1 cellular context compared by ENCODE assay signal in the genomic region with DNA sequence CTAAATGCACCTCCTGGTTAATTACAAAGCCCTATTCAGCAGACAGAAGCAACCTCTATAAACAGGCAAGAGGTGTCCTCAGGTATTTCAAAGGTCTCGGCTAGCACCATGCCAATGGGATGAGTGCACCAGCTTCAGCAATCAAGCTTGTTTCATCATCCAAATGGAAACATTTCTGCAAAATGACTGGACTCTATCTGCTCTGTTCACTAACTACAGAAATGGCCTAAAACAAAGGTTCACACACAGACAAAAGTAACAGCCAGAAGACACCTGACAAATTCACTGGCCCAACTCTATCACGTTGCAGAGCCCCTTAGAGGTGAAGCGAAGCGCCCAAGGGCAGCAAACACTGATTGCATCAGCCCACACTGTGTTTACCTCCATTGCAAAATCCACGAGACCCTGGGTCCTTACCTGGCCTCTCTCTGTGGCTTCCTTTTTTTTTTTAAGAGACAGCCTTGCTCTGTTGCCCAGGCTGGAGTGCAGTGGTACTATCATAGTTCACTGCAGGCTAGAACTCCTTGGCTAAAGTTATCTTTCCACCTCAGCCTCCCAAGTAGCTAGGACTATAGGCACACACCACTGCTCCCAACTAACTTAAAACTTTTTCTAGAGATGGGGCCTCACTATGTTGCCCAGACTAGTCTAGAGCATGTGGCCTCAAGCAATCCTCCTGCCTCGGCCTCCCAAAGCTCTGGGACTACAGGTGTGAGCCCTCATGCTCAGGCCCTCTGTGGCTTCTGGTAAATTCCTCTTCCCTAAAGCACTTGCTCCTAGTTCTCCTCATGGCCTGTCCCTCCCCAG.
TF ChIP-seq lines count a peak whose summit lies in the region.

No MANE protein-coding gene starts in this region.

TF ChIP-seq in HepG2, 621 proteins besides CTCF, POLR2A, EP300 and RAD21 (continued from another document and continues in another):
- TF ChIP-seq, protein P1, sequence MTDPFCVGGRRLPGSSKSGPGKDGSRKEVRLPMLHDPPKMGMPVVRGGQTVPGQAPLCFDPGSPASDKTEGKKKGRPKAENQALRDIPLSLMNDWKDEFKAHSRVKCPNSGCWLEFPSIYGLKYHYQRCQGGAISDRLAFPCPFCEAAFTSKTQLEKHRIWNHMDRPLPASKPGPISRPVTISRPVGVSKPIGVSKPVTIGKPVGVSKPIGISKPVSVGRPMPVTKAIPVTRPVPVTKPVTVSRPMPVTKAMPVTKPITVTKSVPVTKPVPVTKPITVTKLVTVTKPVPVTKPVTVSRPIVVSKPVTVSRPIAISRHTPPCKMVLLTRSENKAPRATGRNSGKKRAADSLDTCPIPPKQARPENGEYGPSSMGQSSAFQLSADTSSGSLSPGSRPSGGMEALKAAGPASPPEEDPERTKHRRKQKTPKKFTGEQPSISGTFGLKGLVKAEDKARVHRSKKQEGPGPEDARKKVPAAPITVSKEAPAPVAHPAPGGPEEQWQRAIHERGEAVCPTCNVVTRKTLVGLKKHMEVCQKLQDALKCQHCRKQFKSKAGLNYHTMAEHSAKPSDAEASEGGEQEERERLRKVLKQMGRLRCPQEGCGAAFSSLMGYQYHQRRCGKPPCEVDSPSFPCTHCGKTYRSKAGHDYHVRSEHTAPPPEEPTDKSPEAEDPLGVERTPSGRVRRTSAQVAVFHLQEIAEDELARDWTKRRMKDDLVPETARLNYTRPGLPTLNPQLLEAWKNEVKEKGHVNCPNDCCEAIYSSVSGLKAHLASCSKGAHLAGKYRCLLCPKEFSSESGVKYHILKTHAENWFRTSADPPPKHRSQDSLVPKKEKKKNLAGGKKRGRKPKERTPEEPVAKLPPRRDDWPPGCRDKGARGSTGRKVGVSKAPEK (CRISPR knock-in tag; IDR thresholded peaks at IDR 0.05; ENCODE audit: borderline replicate concordance): no peak
- TF ChIP-seq TCF7L2 (IDR thresholded peaks at IDR 0.05; ENCODE audit: low read depth, low read length): no peak
- peak; percentile 62; the same call in 1 of the 2 replicates for TF ChIP-seq RFXAP (CRISPR knock-in tag; IDR thresholded peaks at IDR 0.05; ENCODE audit: borderline replicate concordance)
- TF ChIP-seq FOSL2 (CRISPR knock-in tag; IDR thresholded peaks at IDR 0.05): peak; percentile 92
- TF ChIP-seq CENPT (CRISPR knock-in tag; IDR thresholded peaks at IDR 0.05; ENCODE audit: low read depth): no peak
- TF ChIP-seq, protein P2, sequence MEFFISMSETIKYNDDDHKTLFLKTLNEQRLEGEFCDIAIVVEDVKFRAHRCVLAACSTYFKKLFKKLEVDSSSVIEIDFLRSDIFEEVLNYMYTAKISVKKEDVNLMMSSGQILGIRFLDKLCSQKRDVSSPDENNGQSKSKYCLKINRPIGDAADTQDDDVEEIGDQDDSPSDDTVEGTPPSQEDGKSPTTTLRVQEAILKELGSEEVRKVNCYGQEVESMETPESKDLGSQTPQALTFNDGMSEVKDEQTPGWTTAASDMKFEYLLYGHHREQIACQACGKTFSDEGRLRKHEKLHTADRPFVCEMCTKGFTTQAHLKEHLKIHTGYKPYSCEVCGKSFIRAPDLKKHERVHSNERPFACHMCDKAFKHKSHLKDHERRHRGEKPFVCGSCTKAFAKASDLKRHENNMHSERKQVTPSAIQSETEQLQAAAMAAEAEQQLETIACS (CRISPR knock-in tag; IDR thresholded peaks at IDR 0.05): no peak
- no peak for TF ChIP-seq ZNF382 (CRISPR knock-in tag; IDR thresholded peaks at IDR 0.05; ENCODE audit: borderline replicate concordance)
- peak; percentile 82; the same call in 1 of the 2 replicates for TF ChIP-seq MIER2 (CRISPR knock-in tag; IDR thresholded peaks at IDR 0.05)
- TF ChIP-seq ZIK1 (CRISPR knock-in tag; IDR thresholded peaks at IDR 0.05; ENCODE audit: borderline replicate concordance, low read depth): no peak
- no peak for TF ChIP-seq ZNF282 (IDR thresholded peaks at IDR 0.05; ENCODE audit: partially characterized antibody)
- TF ChIP-seq, protein P3, sequence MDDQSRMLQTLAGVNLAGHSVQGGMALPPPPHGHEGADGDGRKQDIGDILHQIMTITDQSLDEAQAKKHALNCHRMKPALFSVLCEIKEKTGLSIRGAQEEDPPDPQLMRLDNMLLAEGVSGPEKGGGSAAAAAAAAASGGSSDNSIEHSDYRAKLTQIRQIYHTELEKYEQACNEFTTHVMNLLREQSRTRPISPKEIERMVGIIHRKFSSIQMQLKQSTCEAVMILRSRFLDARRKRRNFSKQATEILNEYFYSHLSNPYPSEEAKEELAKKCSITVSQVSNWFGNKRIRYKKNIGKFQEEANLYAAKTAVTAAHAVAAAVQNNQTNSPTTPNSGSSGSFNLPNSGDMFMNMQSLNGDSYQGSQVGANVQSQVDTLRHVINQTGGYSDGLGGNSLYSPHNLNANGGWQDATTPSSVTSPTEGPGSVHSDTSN (CRISPR knock-in tag; IDR thresholded peaks at IDR 0.05; ENCODE audit: borderline replicate concordance): no peak
- TF ChIP-seq, protein P4, sequence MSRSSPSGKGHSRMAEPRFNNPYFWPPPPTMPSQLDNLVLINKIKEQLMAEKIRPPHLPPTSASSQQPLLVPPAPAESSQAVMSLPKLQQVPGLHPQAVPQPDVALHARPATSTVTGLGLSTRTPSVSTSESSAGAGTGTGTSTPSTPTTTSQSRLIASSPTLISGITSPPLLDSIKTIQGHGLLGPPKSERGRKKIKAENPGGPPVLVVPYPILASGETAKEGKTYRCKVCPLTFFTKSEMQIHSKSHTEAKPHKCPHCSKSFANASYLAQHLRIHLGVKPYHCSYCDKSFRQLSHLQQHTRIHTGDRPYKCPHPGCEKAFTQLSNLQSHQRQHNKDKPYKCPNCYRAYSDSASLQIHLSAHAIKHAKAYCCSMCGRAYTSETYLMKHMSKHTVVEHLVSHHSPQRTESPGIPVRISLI (CRISPR knock-in tag; IDR thresholded peaks at IDR 0.05; ENCODE audit: borderline replicate concordance): peak; percentile 99
- no peak for TF ChIP-seq ZC3H4 (CRISPR knock-in tag; IDR thresholded peaks at IDR 0.05; ENCODE audit: borderline replicate concordance)
- TF ChIP-seq CREB1 (IDR thresholded peaks at IDR 0.05): no peak
- peak; percentile 53 for TF ChIP-seq CREB1 (CRISPR knock-in tag; IDR thresholded peaks at IDR 0.05)
- TF ChIP-seq STAT5B (CRISPR knock-in tag; IDR thresholded peaks at IDR 0.05): no peak
- TF ChIP-seq IRX3 (CRISPR knock-in tag; IDR thresholded peaks at IDR 0.05; ENCODE audit: borderline replicate concordance, low read depth): no peak
- no peak for TF ChIP-seq ZNF44 (CRISPR knock-in tag; IDR thresholded peaks at IDR 0.05)
- peak; percentile 99 for TF ChIP-seq FOXA3 (CRISPR knock-in tag; IDR thresholded peaks at IDR 0.05)
- TF ChIP-seq, protein P5, sequence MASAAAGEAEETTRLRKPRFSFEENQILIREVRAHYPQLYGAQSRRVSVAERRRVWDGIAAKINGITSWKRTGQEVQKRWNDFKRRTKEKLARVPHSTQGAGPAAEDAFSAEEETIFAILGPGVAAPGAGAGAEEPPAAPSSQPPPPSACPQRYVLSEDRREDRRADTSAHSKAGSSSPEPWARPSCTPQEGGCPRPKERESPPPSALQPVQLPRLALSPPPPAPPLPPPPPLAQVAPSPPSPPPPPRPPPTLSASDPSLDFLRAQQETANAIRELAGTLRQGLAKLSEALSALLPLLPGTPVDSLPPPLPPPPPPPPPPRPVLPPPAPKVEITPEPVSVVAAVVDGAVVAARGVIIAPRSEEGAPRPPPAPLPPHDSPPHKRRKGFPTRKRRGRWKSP (CRISPR knock-in tag; IDR thresholded peaks at IDR 0.05): peak; percentile 73; the same call in 1 of the 2 replicates
- TF ChIP-seq SIN3B (IDR thresholded peaks at IDR 0.05; ENCODE audit: low read length): no peak
- TF ChIP-seq JUND (CRISPR knock-in tag; IDR thresholded peaks at IDR 0.05): peak; percentile 70
- TF ChIP-seq, protein P6, sequence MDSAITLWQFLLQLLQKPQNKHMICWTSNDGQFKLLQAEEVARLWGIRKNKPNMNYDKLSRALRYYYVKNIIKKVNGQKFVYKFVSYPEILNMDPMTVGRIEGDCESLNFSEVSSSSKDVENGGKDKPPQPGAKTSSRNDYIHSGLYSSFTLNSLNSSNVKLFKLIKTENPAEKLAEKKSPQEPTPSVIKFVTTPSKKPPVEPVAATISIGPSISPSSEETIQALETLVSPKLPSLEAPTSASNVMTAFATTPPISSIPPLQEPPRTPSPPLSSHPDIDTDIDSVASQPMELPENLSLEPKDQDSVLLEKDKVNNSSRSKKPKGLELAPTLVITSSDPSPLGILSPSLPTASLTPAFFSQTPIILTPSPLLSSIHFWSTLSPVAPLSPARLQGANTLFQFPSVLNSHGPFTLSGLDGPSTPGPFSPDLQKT (CRISPR knock-in tag; IDR thresholded peaks at IDR 0.05; ENCODE audit: borderline replicate concordance): no peak
- peak; percentile 62; the same call in 1 of the 2 replicates for TF ChIP-seq ZBTB3 (CRISPR knock-in tag; IDR thresholded peaks at IDR 0.05; ENCODE audit: borderline replicate concordance, low read depth)
- TF ChIP-seq ZNF614 (CRISPR knock-in tag; IDR thresholded peaks at IDR 0.05; ENCODE audit: borderline replicate concordance): peak; percentile 75; the same call in 1 of the 2 replicates
- TF ChIP-seq, protein P7, sequence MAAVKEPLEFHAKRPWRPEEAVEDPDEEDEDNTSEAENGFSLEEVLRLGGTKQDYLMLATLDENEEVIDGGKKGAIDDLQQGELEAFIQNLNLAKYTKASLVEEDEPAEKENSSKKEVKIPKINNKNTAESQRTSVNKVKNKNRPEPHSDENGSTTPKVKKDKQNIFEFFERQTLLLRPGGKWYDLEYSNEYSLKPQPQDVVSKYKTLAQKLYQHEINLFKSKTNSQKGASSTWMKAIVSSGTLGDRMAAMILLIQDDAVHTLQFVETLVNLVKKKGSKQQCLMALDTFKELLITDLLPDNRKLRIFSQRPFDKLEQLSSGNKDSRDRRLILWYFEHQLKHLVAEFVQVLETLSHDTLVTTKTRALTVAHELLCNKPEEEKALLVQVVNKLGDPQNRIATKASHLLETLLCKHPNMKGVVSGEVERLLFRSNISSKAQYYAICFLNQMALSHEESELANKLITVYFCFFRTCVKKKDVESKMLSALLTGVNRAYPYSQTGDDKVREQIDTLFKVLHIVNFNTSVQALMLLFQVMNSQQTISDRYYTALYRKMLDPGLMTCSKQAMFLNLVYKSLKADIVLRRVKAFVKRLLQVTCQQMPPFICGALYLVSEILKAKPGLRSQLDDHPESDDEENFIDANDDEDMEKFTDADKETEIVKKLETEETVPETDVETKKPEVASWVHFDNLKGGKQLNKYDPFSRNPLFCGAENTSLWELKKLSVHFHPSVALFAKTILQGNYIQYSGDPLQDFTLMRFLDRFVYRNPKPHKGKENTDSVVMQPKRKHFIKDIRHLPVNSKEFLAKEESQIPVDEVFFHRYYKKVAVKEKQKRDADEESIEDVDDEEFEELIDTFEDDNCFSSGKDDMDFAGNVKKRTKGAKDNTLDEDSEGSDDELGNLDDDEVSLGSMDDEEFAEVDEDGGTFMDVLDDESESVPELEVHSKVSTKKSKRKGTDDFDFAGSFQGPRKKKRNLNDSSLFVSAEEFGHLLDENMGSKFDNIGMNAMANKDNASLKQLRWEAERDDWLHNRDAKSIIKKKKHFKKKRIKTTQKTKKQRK (IDR thresholded peaks at IDR 0.05; ENCODE audit: low read length): no peak
- TF ChIP-seq NPAS2 (CRISPR knock-in tag; IDR thresholded peaks at IDR 0.05; ENCODE audit: borderline replicate concordance): no peak
- no peak for TF ChIP-seq JUNB (CRISPR knock-in tag; IDR thresholded peaks at IDR 0.05; ENCODE audit: borderline replicate concordance)
- TF ChIP-seq NFATC3 (CRISPR knock-in tag; IDR thresholded peaks at IDR 0.05): no peak
- TF ChIP-seq MEF2D (CRISPR knock-in tag; IDR thresholded peaks at IDR 0.05): peak; percentile 63; the same call in 1 of the 2 replicates
- TF ChIP-seq FOXK2 (IDR thresholded peaks at IDR 0.05): peak; percentile 46; the same call in 1 of the 2 replicates
- no peak for TF ChIP-seq ZC3H13 (CRISPR knock-in tag; IDR thresholded peaks at IDR 0.05)
- TF ChIP-seq ZNF83 (CRISPR knock-in tag; IDR thresholded peaks at IDR 0.05; ENCODE audit: borderline replicate concordance): no peak
- TF ChIP-seq HNRNPK (IDR thresholded peaks at IDR 0.05; ENCODE audit: low read depth, low read length, poor library complexity, severe bottlenecking): no peak
- TF ChIP-seq, protein P8, sequence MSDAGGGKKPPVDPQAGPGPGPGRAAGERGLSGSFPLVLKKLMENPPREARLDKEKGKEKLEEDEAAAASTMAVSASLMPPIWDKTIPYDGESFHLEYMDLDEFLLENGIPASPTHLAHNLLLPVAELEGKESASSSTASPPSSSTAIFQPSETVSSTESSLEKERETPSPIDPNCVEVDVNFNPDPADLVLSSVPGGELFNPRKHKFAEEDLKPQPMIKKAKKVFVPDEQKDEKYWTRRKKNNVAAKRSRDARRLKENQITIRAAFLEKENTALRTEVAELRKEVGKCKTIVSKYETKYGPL (CRISPR knock-in tag; IDR thresholded peaks at IDR 0.05): peak; percentile 43; the same call in 1 of the 2 replicates
- TF ChIP-seq CHD4 (IDR thresholded peaks at IDR 0.05; ENCODE audit: borderline replicate concordance, low read length): no peak
- peak; percentile 93 for TF ChIP-seq HOXA3 (CRISPR knock-in tag; IDR thresholded peaks at IDR 0.05)
- TF ChIP-seq ZNF20 (CRISPR knock-in tag; IDR thresholded peaks at IDR 0.05): no peak
- TF ChIP-seq ETV5 (CRISPR knock-in tag; IDR thresholded peaks at IDR 0.05; ENCODE audit: borderline replicate concordance): peak; percentile 81; the same call in 1 of the 2 replicates
- no peak for TF ChIP-seq SIX4 (CRISPR knock-in tag; IDR thresholded peaks at IDR 0.05)
- no peak for TF ChIP-seq ZBTB42 (CRISPR knock-in tag; IDR thresholded peaks at IDR 0.05)
- TF ChIP-seq ZNF850 (CRISPR knock-in tag; conservative IDR thresholded peaks at IDR 0.05): no peak
- no peak for TF ChIP-seq KLF13 (CRISPR knock-in tag; IDR thresholded peaks at IDR 0.05)
- TF ChIP-seq ZNF230 (CRISPR knock-in tag; IDR thresholded peaks at IDR 0.05): no peak; the same call in 1 of the 2 replicates
- TF ChIP-seq ZNF644 (CRISPR knock-in tag; IDR thresholded peaks at IDR 0.05; ENCODE audit: low read depth): peak; percentile 77; the same call in 1 of the 2 replicates
- TF ChIP-seq ZNF607 (CRISPR knock-in tag; IDR thresholded peaks at IDR 0.05; ENCODE audit: borderline replicate concordance): 0 out of 2 replicates have a peak, but pooled peaks have one; percentile 0
- no peak for TF ChIP-seq ZNF33A (CRISPR knock-in tag; IDR thresholded peaks at IDR 0.05; ENCODE audit: borderline replicate concordance)
- TF ChIP-seq, protein P9, sequence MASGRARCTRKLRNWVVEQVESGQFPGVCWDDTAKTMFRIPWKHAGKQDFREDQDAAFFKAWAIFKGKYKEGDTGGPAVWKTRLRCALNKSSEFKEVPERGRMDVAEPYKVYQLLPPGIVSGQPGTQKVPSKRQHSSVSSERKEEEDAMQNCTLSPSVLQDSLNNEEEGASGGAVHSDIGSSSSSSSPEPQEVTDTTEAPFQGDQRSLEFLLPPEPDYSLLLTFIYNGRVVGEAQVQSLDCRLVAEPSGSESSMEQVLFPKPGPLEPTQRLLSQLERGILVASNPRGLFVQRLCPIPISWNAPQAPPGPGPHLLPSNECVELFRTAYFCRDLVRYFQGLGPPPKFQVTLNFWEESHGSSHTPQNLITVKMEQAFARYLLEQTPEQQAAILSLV (CRISPR knock-in tag; IDR thresholded peaks at IDR 0.05; ENCODE audit: borderline replicate concordance): no peak
- peak; percentile 70; the same call in 1 of the 2 replicates for TF ChIP-seq ZNF556 (CRISPR knock-in tag; IDR thresholded peaks at IDR 0.05; ENCODE audit: borderline replicate concordance)
- TF ChIP-seq ARNTL (CRISPR knock-in tag; IDR thresholded peaks at IDR 0.05): peak; percentile 98
- TF ChIP-seq ASH2L (IDR thresholded peaks at IDR 0.05; ENCODE audit: insufficient read length, low read depth, low read length): no peak
- no peak for TF ChIP-seq ZNF296 (CRISPR knock-in tag; conservative IDR thresholded peaks at IDR 0.05)
- no peak for TF ChIP-seq MYNN (CRISPR knock-in tag; IDR thresholded peaks at IDR 0.05; ENCODE audit: low read depth)
- TF ChIP-seq ZNF260 (CRISPR knock-in tag; IDR thresholded peaks at IDR 0.05; ENCODE audit: borderline replicate concordance, low read depth): no peak
- no peak for TF ChIP-seq ZNF713 (CRISPR knock-in tag; IDR thresholded peaks at IDR 0.05)
- no peak for TF ChIP-seq SRY (CRISPR knock-in tag; IDR thresholded peaks at IDR 0.05)
